ENCODE assay signal across 28 cellular contexts in the genomic region with DNA sequence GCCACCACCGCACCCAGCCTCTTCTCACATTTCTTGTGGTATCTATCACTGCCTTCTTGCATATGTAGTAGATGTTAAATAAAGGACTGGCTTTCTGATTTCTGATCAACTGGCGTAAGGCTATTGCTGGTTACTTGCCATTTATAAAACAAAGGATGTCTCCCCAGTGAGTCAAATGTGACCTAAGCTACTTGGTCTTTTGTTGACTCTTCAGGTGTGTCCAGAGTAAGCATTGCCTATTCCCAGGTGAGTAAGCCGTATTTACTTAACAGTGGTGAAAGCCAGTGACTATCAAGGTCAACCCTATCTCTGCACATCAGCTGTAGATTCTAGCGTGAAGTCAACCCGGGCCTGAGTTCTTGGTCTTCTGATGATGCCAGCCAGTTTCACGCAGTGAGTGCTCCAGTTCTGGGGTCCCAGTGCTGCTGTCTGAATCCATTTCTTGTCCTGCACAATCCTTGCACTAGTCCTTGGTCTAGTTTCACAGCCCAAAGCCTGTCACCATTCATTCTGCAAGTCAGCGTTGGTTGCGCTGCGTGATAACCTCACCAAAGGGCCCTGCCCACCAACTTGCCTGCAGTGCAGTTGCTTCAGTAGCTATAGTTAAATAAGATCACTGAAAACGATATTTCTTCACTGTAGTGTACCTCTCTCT.
DNase-seq lines count a peak whose midpoint lies in the region; ATAC-seq, FAIRE-seq and TF ChIP-seq lines count a peak whose summit lies in the region.
"Had no signal": no experiment of that assay in that cellular context is flagged by ENCODE, and none has a peak within 500 bp of the region (broad histone marks: within the 10 kb centered on the region; RNA-seq: fewer than 3 reads in every experiment).

No MANE protein-coding gene starts in this region.

- TF ChIP-seq CTCF in bronchial epithelial cell (IDR thresholded peaks at IDR 0.05; ENCODE audit: insufficient read depth, low read length, severe bottlenecking): no peak

- peaks cover 4% of the 10 kb centered on the region for H3K36me3 ChIP-seq in bronchial epithelial cell (ENCODE audit: control insufficient read depth, insufficient read depth, low read length)

- peaks cover 6% of the 10 kb centered on the region for H3K4me1 Mint-ChIP-seq in activated T-helper 1 cell treated with anti-CD3 and anti-CD28 coated beads, Interleukin-12 subunit alpha, Interleukin-12 subunit beta, Interleukin-2, Interleukin-4 antibody, amounts not matched to agents 30 ng/mL and 10 ng/mL and 1 ng/mL, durations not matched to agents 14 hours and 24 hours and 36 hours (ENCODE audit: low read depth)
- H3K4me1 Mint-ChIP-seq: stimulated activated naive B cell treated with anti-CD40 and anti-IgM and Interleukin-4, amounts not matched to agents 10 μg/mL and 1 μg/mL and 100 μg/mL, for 72 hours had no signal

- H3K4me3 Mint-ChIP-seq in activated T-helper 1 cell treated with anti-CD3 and anti-CD28 coated beads, Interleukin-12 subunit alpha, Interleukin-12 subunit beta, Interleukin-2, Interleukin-4 antibody, amounts not matched to agents 30 ng/mL and 10 ng/mL and 1 ng/mL, durations not matched to agents 14 hours and 24 hours and 36 hours: no peak overlapping the region
- H3K4me3 Mint-ChIP-seq: activated naive CD4-positive, alpha-beta T cell treated with anti-CD3 and anti-CD28 coated beads, Interleukin-2, amount 10 ng/mL, durations not matched to agents 7 days and 5 days; activated T-cell treated with anti-CD3 and anti-CD28 coated beads, Interleukin-2, amount 50 U/mL, for 72 hours; CD4-positive, alpha-beta memory T cell; HFFc6; stimulated activated naive B cell treated with anti-CD40 and anti-IgM and Interleukin-4, amounts not matched to agents 10 μg/mL and 1 μg/mL and 100 μg/mL, for 72 hours had no signal

- H3K4me3 ChIP-seq in bronchial epithelial cell (ENCODE audit: low read depth, low read length): no peak overlapping the region
- H3K4me3 ChIP-seq: lower lobe of right lung, smooth muscle cell had no signal

- no peaks in the 10 kb centered on the region for H3K9me3 Mint-ChIP-seq in activated T-helper 1 cell treated with anti-CD3 and anti-CD28 coated beads, Interleukin-12 subunit alpha, Interleukin-12 subunit beta, Interleukin-2, Interleukin-4 antibody, amounts not matched to agents 30 ng/mL and 10 ng/mL and 1 ng/mL, durations not matched to agents 14 hours and 24 hours and 36 hours
- H3K9me3 Mint-ChIP-seq: activated naive CD4-positive, alpha-beta T cell treated with anti-CD3 and anti-CD28 coated beads, Interleukin-2, amount 10 ng/mL, durations not matched to agents 7 days and 5 days; activated T-cell treated with anti-CD3 and anti-CD28 coated beads, Interleukin-2, amount 50 U/mL, for 72 hours; CD4-positive, alpha-beta memory T cell; HFFc6 had no signal

- H3K27ac Mint-ChIP-seq in activated T-helper 1 cell treated with anti-CD3 and anti-CD28 coated beads, Interleukin-12 subunit alpha, Interleukin-12 subunit beta, Interleukin-2, Interleukin-4 antibody, amounts not matched to agents 30 ng/mL and 10 ng/mL and 1 ng/mL, durations not matched to agents 14 hours and 24 hours and 36 hours: no peak overlapping the region
- H3K27ac Mint-ChIP-seq: activated naive CD4-positive, alpha-beta T cell treated with anti-CD3 and anti-CD28 coated beads, Interleukin-2, amount 10 ng/mL, durations not matched to agents 7 days and 5 days; activated T-cell treated with anti-CD3 and anti-CD28 coated beads, Interleukin-2, amount 50 U/mL, for 72 hours; CD4-positive, alpha-beta memory T cell; HFFc6; stimulated activated naive B cell treated with anti-CD40 and anti-IgM and Interleukin-4, amounts not matched to agents 10 μg/mL and 1 μg/mL and 100 μg/mL, for 72 hours had no signal

- ATAC-seq in HG03097 (IDR thresholded peaks at IDR 0.05; ENCODE audit: low FRiP score, unreplicated experiment): no peak
- ATAC-seq: activated T-cell treated with anti-CD3 and anti-CD28 coated beads, Interleukin-2, amount 50 U/mL, for 72 hours; lower lobe of right lung; stimulated activated naive B cell treated with anti-CD40 and anti-IgM and Interleukin-4, amounts not matched to agents 10 μg/mL and 1 μg/mL and 100 μg/mL, for 72 hours had no signal

- H3K36me3 Mint-ChIP-seq in activated T-helper 1 cell treated with anti-CD3 and anti-CD28 coated beads, Interleukin-12 subunit alpha, Interleukin-12 subunit beta, Interleukin-2, Interleukin-4 antibody, amounts not matched to agents 30 ng/mL and 10 ng/mL and 1 ng/mL, durations not matched to agents 14 hours and 24 hours and 36 hours (ENCODE audit: low read depth): no peaks in the 10 kb centered on the region
- H3K36me3 Mint-ChIP-seq: activated naive CD4-positive, alpha-beta T cell treated with anti-CD3 and anti-CD28 coated beads, Interleukin-2, amount 10 ng/mL, durations not matched to agents 7 days and 5 days; CD4-positive, alpha-beta memory T cell; stimulated activated naive B cell treated with anti-CD40 and anti-IgM and Interleukin-4, amounts not matched to agents 10 μg/mL and 1 μg/mL and 100 μg/mL, for 72 hours had no signal

- DNase-seq in DMS153 (lab: John Stamatoyannopoulos, UW) (peak; percentile 88), NCI-H146 (lab: John Stamatoyannopoulos, UW) (peak; percentile 62), bronchial epithelial cell (ENCODE audit: low read depth) (peak; percentile 98), mucosa of gallbladder (ENCODE audit: low spot score) (peak; percentile 37), NCI-H1417 treated with DMSO at 0.1 percent for 48 hours (lab: John Stamatoyannopoulos, UW) (no peak)
- no peak for DNase-seq in activated CD8-positive, alpha-beta memory T cell treated with anti-CD3 and anti-CD28 coated beads, Interleukin-2, amount 50 U/mL, for 48 hours
- DNase-seq in activated T-helper 1 cell treated with anti-CD3 and anti-CD28 coated beads, Interleukin-12 subunit alpha, Interleukin-12 subunit beta, Interleukin-2, Interleukin-4 antibody, amounts not matched to agents 30 ng/mL and 10 ng/mL and 1 ng/mL, durations not matched to agents 14 hours and 24 hours and 36 hours (ENCODE audit: low spot score): no peak
- DNase-seq: activated naive CD4-positive, alpha-beta T cell treated with anti-CD3 and anti-CD28 coated beads, Interleukin-2, amount 10 ng/mL, durations not matched to agents 7 days and 5 days; activated T-cell treated with anti-CD3 and anti-CD28 coated beads, Interleukin-2, amount 50 U/mL, for 72 hours; anterior cingulate cortex; CD4-positive, alpha-beta memory T cell; central memory CD4-positive, alpha-beta T cell; DND-41; foreskin melanocyte; HFFc6; hypothalamus; Kasumi-1; lower lobe of right lung; NCI-H1105; NCI-H526; OCI-M1; SHP77 treated with DMSO at 0.1 percent for 48 hours; stimulated activated naive B cell treated with anti-CD40 and anti-IgM and Interleukin-4, amounts not matched to agents 10 μg/mL and 1 μg/mL and 100 μg/mL, for 72 hours; T-helper 1 cell had no signal

- H3K27me3 Mint-ChIP-seq in activated T-helper 1 cell treated with anti-CD3 and anti-CD28 coated beads, Interleukin-12 subunit alpha, Interleukin-12 subunit beta, Interleukin-2, Interleukin-4 antibody, amounts not matched to agents 30 ng/mL and 10 ng/mL and 1 ng/mL, durations not matched to agents 14 hours and 24 hours and 36 hours (ENCODE audit: insufficient read depth): no peaks in the 10 kb centered on the region
- H3K27me3 Mint-ChIP-seq: stimulated activated naive B cell treated with anti-CD40 and anti-IgM and Interleukin-4, amounts not matched to agents 10 μg/mL and 1 μg/mL and 100 μg/mL, for 72 hours had no signal

- H3K27me3 ChIP-seq in bronchial epithelial cell (ENCODE audit: control insufficient read depth, insufficient read depth, low read length): no peaks in the 10 kb centered on the region

- intact Hi-C loops in activated T-helper 1 cell treated with anti-CD3 and anti-CD28 coated beads, Interleukin-12 subunit alpha, Interleukin-12 subunit beta, Interleukin-2, Interleukin-4 antibody, amounts not matched to agents 30 ng/mL and 10 ng/mL and 1 ng/mL, durations not matched to agents 14 hours and 24 hours and 36 hours (cut with micrococcal nuclease): no loop called here

- FAIRE-seq in bronchial epithelial cell (lab: Jason Lieb, UNC): peak; percentile 97
- FAIRE-seq: GM12891, islet of Langerhans had no signal

Comparison
In these comparisons a context has a peak if more than half of its experiments do, and no peak if none do; other contexts are left out.
1. DNase-seq: peak in DMS153 (single experiment), NCI-H146 (single experiment), bronchial epithelial cell (single experiment) and mucosa of gallbladder (single experiment); none in activated CD8-positive, alpha-beta memory T cell treated with anti-CD3 and anti-CD28 coated beads, Interleukin-2, amount 50 U/mL, for 48 hours (single experiment), NCI-H1417 treated with DMSO at 0.1 percent for 48 hours (single experiment) and activated T-helper 1 cell treated with anti-CD3 and anti-CD28 coated beads, Interleukin-12 subunit alpha, Interleukin-12 subunit beta, Interleukin-2, Interleukin-4 antibody, amounts not matched to agents 30 ng/mL and 10 ng/mL and 1 ng/mL, durations not matched to agents 14 hours and 24 hours and 36 hours (single experiment).